In genomic region chr7:100965723-100966541, GRCh38 we compare ENCODE assay signal across 8 cellular contexts. TPM values are rescaled to one million over a fixed set of nuclear protein-coding genes. Genes with fewer than 3 reads are reported as not detected.
DNase-seq lines count a peak whose midpoint lies in the region; ATAC-seq and TF ChIP-seq lines count a peak whose summit lies in the region.

No MANE protein-coding gene starts in this region.

- H3K27ac ChIP-seq in MM.1S (ENCODE audit: low read length), result no peak overlapping the region
- no peak overlapping the region for H3K27ac ChIP-seq in heart left ventricle

- TF ChIP-seq POLR2A in heart left ventricle (IDR thresholded peaks at IDR 0.05), result no peak

- peaks cover 12% of the 10 kb centered on the region for H3K4me1 Mint-ChIP-seq in activated T-helper 17 cell treated with anti-CD3 and anti-CD28 coated beads, Interleukin-2, amount 50 U/mL, for 72 hours

- H3K36me3 Mint-ChIP-seq in activated T-helper 17 cell treated with anti-CD3 and anti-CD28 coated beads, Interleukin-2, amount 50 U/mL, for 72 hours (ENCODE audit: low read depth), result no peaks in the 10 kb centered on the region

- peaks cover 48% of the 10 kb centered on the region for H3K27me3 Mint-ChIP-seq in activated T-helper 17 cell treated with anti-CD3 and anti-CD28 coated beads, Interleukin-2, amount 50 U/mL, for 72 hours

- H3K36me3 ChIP-seq in MM.1S (replicated peaks; ENCODE audit: insufficient read depth, low read length) (no peaks in the 10 kb centered on the region), heart left ventricle (no peaks in the 10 kb centered on the region)

- H4K20me1 ChIP-seq in MM.1S (ENCODE audit: insufficient read depth, low read length), result no peaks in the 10 kb centered on the region

- peak; percentile 42 for DNase-seq in MM.1S
- peak; percentile 49 to 84 (median 56) for DNase-seq in heart left ventricle
- peak; percentile 87 for DNase-seq in retina
- DNase-seq in NCI-H1930 (lab: John Stamatoyannopoulos, UW), result no peak
- no peak for DNase-seq in putamen (ENCODE audit: low spot score)
- DNase-seq in DMS53 (lab: John Stamatoyannopoulos, UW), result no peak

- WGBS in heart left ventricle, 4 donors, result 5 to 13% (median 7%) methylated on average over 48 to 58 of the region's 58 CpGs

- H3K4me3 ChIP-seq in MM.1S (ENCODE audit: low read length) (peak overlapping the region; percentile 32; the same call in 1 of the 2 replicates), heart left ventricle (peak overlapping the region in 10 of 12 donors; percentile 5 to 37 (median 15))

- H3K4me1 ChIP-seq in MM.1S (ENCODE audit: low read length) (no peaks in the 10 kb centered on the region), heart left ventricle (peaks cover 0 to 16% (median 8%) of the 10 kb centered on the region in 12 donors)

- H3K9ac ChIP-seq in MM.1S (ENCODE audit: low read length), result no peak overlapping the region

- ATAC-seq in GM18867 (IDR thresholded peaks at IDR 0.05; ENCODE audit: unreplicated experiment) (peak; percentile 61), heart left ventricle (peak in 3 of 4 donors; percentile 40 to 73 (median 55))
- ATAC-seq in activated T-helper 17 cell treated with anti-CD3 and anti-CD28 coated beads, Interleukin-2, amount 50 U/mL, for 72 hours (replicated peaks), result peak; percentile 86

- H3K9me3 ChIP-seq in MM.1S (replicated peaks; ENCODE audit: insufficient read depth, low read length) (no peaks in the 10 kb centered on the region), heart left ventricle (no peaks in the 10 kb centered on the region)

- H3K27me3 ChIP-seq in MM.1S (replicated peaks; ENCODE audit: insufficient read depth, low read length) (peaks cover 77% of the 10 kb centered on the region), heart left ventricle (peaks cover 43 to 80% (median 58%) of the 10 kb centered on the region in 9 donors)

- H3F3A ChIP-seq in MM.1S (ENCODE audit: insufficient read depth, low read length), result no peaks in the 10 kb centered on the region

- H3K9me3 Mint-ChIP-seq in activated T-helper 17 cell treated with anti-CD3 and anti-CD28 coated beads, Interleukin-2, amount 50 U/mL, for 72 hours, result no peaks in the 10 kb centered on the region

- no peak overlapping the region for H3K27ac Mint-ChIP-seq in activated T-helper 17 cell treated with anti-CD3 and anti-CD28 coated beads, Interleukin-2, amount 50 U/mL, for 72 hours

- peak overlapping the region; percentile 67 for H3K4me3 Mint-ChIP-seq in activated T-helper 17 cell treated with anti-CD3 and anti-CD28 coated beads, Interleukin-2, amount 50 U/mL, for 72 hours

- intact Hi-C loops in heart left ventricle (cut with DNase I), result loop anchor here in 9 of 10 donors (1.0 to 10.0 kb wide), 6 partner anchors 49 to 93 kb away; no protein-coding TSS in a partner anchor

- no peaks in the 10 kb centered on the region for H3K9me2 ChIP-seq in MM.1S (replicated peaks; ENCODE audit: insufficient read depth, low read length)

- 0 out of 2 replicates have a peak overlapping the region, but pooled peaks have one; percentile 27 for H2AFZ ChIP-seq in MM.1S (ENCODE audit: low read length)

- H3K4me2 ChIP-seq in MM.1S (ENCODE audit: low read depth, low read length), result peak overlapping the region; percentile 59

- peak; percentile 56 for TF ChIP-seq CTCF in MM.1S (IDR thresholded peaks at IDR 0.05; ENCODE audit: low read length)
- peak; percentile 48 to 79 (median 57) for TF ChIP-seq CTCF in heart left ventricle (IDR thresholded peaks at IDR 0.05)

- no peaks in the 10 kb centered on the region for H3K79me2 ChIP-seq in MM.1S (ENCODE audit: low read length)

RNA-seq across cellular contexts. Expression of gene MUC12, which starts 3.4 kb away (rescaled TPM):
- total RNA-seq in activated T-helper 17 cell treated with anti-CD3 and anti-CD28 coated beads, Interleukin-2, amount 50 U/mL, for 72 hours, result under 1 TPM; 0.79 to 0.93 TPM
- under 1 TPM in 2 of 9 donors, not detected in 7; 0.02 TPM for total RNA-seq in heart left ventricle
- polyA plus RNA-seq in heart left ventricle, result under 1 TPM; 0.19 to 0.23 TPM

RNA-seq across cellular contexts. Expression of gene MUC3A, which starts 16.6 kb away (rescaled TPM):
- under 1 TPM in 1 of 2 donors, not detected in 1; 0.11 TPM for total RNA-seq in activated T-helper 17 cell treated with anti-CD3 and anti-CD28 coated beads, Interleukin-2, amount 50 U/mL, for 72 hours
- 1 to 10 TPM in 3 of 9 donors, under 1 TPM in 6; 0.16 to 1.4 (median 0.45) TPM for total RNA-seq in heart left ventricle
- polyA plus RNA-seq in heart left ventricle, result 1 to 10 TPM in 1 of 2 donors, under 1 TPM in 1; 0.25 to 1.8 TPM

RNA-seq across cellular contexts. Expression of gene MUC17, which starts 53.9 kb away (rescaled TPM):
- not detected for total RNA-seq in activated T-helper 17 cell treated with anti-CD3 and anti-CD28 coated beads, Interleukin-2, amount 50 U/mL, for 72 hours
- not detected for total RNA-seq in heart left ventricle
- polyA plus RNA-seq in heart left ventricle, result not detected

Comparison
In these comparisons a context has a peak if more than half of its experiments do, and no peak if none do; other contexts are left out.
1. DNase-seq: peak in MM.1S (single experiment), heart left ventricle (5 of 5) and retina (single experiment); none in NCI-H1930 (0 of 2), putamen (single experiment) and DMS53 (single experiment).
2. Peak in every context shown above with its lines, with median percentiles within 50 percentile points of each other: ATAC-seq.